ENCODE assay signal across 26 cellular contexts in the genomic region with DNA sequence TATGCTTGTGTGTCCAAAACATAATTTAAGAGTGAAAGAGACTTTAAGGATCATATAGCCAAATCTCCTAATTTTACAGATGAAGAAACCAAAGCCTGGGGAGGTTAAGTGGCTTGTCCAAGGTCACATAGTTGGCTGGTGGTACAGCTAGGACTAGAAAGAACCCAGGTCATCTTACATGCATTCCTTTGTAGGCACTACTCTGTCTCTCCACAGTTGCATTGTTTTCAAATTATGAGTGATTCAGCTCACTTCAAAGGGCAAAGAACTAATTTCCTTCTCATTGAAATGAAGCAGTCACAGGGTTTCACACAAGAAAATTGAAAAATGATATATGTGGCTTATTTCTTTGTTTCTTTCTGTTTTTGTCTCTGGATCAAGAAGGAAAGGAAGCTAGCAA.
"Had no signal": no experiment of that assay in that cellular context is flagged by ENCODE, and none has a peak within 500 bp of the region (broad histone marks: within the 10 kb centered on the region; RNA-seq: fewer than 3 reads in every experiment).

No MANE protein-coding gene starts in this region.

- DNase-seq: effector memory CD4-positive, alpha-beta T cell; foreskin fibroblast; head of caudate nucleus; kidney; left cardiac atrium; left ventricle myocardium superior; mesenchymal stem cell; midbrain; naive B cell; sigmoid colon; stimulated activated CD4-positive, alpha-beta T cell treated with anti-CD3 and anti-CD28 coated beads, Interleukin-2, amount 100 ng/mL, for 24 hours; stimulated activated CD4-positive, alpha-beta T cell treated with anti-CD3 and anti-CD28 coated beads, Interleukin-4, amount 100 ng/mL, for 4 hours; stimulated activated naive B cell treated with anti-CD40 and anti-IgM and Interleukin-4, amounts not matched to agents 10 μg/mL and 1 μg/mL and 100 μg/mL, for 72 hours; stimulated activated naive CD8-positive, alpha-beta T cell treated with anti-CD3 and anti-CD28 coated beads, Interleukin-15, amount 100 ng/mL, for 72 hours; testis; upper lobe of right lung had no signal

- H3K27me3 Mint-ChIP-seq: naive B cell; stimulated activated naive B cell treated with anti-CD40 and anti-IgM and Interleukin-4, amounts not matched to agents 10 μg/mL and 1 μg/mL and 100 μg/mL, for 72 hours; stimulated activated naive CD8-positive, alpha-beta T cell treated with anti-CD3 and anti-CD28 coated beads, Interleukin-15, amount 100 ng/mL, for 72 hours had no signal

- H3K27ac Mint-ChIP-seq: naive B cell; stimulated activated naive B cell treated with anti-CD40 and anti-IgM and Interleukin-4, amounts not matched to agents 10 μg/mL and 1 μg/mL and 100 μg/mL, for 72 hours; stimulated activated naive CD8-positive, alpha-beta T cell treated with anti-CD3 and anti-CD28 coated beads, Interleukin-15, amount 100 ng/mL, for 72 hours had no signal

- H3K4me1 Mint-ChIP-seq: naive B cell; stimulated activated naive B cell treated with anti-CD40 and anti-IgM and Interleukin-4, amounts not matched to agents 10 μg/mL and 1 μg/mL and 100 μg/mL, for 72 hours; stimulated activated naive CD8-positive, alpha-beta T cell treated with anti-CD3 and anti-CD28 coated beads, Interleukin-15, amount 100 ng/mL, for 72 hours had no signal

- H3K9me3 Mint-ChIP-seq: stimulated activated naive B cell treated with anti-CD40 and anti-IgM and Interleukin-4, amounts not matched to agents 10 μg/mL and 1 μg/mL and 100 μg/mL, for 72 hours; stimulated activated naive CD8-positive, alpha-beta T cell treated with anti-CD3 and anti-CD28 coated beads, Interleukin-15, amount 100 ng/mL, for 72 hours had no signal

- H3K27ac ChIP-seq: epithelial cell of prostate, esophagus muscularis mucosa, gastroesophageal sphincter, hepatocyte, parathyroid adenoma, right atrium auricular region, sigmoid colon, skin epidermis, testis, tibial nerve, upper lobe of right lung, vagina had no signal

- H3K4me1 ChIP-seq: esophagus muscularis mucosa, gastroesophageal sphincter, parathyroid adenoma, right atrium auricular region, sigmoid colon, testis, tibial nerve, upper lobe of right lung, vagina had no signal

- ATAC-seq: gastroesophageal sphincter; left cardiac atrium; left ventricle myocardium superior; stimulated activated naive B cell treated with anti-CD40 and anti-IgM and Interleukin-4, amounts not matched to agents 10 μg/mL and 1 μg/mL and 100 μg/mL, for 72 hours; stimulated activated naive CD8-positive, alpha-beta T cell treated with anti-CD3 and anti-CD28 coated beads, Interleukin-15, amount 100 ng/mL, for 72 hours; upper lobe of right lung had no signal

- H3K36me3 ChIP-seq: esophagus muscularis mucosa, gastroesophageal sphincter, right atrium auricular region, sigmoid colon, tibial nerve, upper lobe of right lung, vagina had no signal

- H3K27me3 ChIP-seq: esophagus muscularis mucosa, gastroesophageal sphincter, hepatocyte, right atrium auricular region, sigmoid colon, testis, upper lobe of right lung, vagina had no signal

- H3K4me3 Mint-ChIP-seq: naive B cell; stimulated activated naive B cell treated with anti-CD40 and anti-IgM and Interleukin-4, amounts not matched to agents 10 μg/mL and 1 μg/mL and 100 μg/mL, for 72 hours; stimulated activated naive CD8-positive, alpha-beta T cell treated with anti-CD3 and anti-CD28 coated beads, Interleukin-15, amount 100 ng/mL, for 72 hours had no signal

- H3K36me3 Mint-ChIP-seq: naive B cell; stimulated activated naive B cell treated with anti-CD40 and anti-IgM and Interleukin-4, amounts not matched to agents 10 μg/mL and 1 μg/mL and 100 μg/mL, for 72 hours had no signal

- H3K4me3 ChIP-seq: esophagus muscularis mucosa, gastroesophageal sphincter, hepatocyte, lung, right atrium auricular region, sigmoid colon, skin epidermis, testis, tibial nerve, upper lobe of right lung, vagina had no signal

- H3K9me3 ChIP-seq: esophagus muscularis mucosa, gastroesophageal sphincter, right atrium auricular region, sigmoid colon, testis, tibial nerve, upper lobe of right lung, vagina had no signal
